In the genomic region with DNA sequence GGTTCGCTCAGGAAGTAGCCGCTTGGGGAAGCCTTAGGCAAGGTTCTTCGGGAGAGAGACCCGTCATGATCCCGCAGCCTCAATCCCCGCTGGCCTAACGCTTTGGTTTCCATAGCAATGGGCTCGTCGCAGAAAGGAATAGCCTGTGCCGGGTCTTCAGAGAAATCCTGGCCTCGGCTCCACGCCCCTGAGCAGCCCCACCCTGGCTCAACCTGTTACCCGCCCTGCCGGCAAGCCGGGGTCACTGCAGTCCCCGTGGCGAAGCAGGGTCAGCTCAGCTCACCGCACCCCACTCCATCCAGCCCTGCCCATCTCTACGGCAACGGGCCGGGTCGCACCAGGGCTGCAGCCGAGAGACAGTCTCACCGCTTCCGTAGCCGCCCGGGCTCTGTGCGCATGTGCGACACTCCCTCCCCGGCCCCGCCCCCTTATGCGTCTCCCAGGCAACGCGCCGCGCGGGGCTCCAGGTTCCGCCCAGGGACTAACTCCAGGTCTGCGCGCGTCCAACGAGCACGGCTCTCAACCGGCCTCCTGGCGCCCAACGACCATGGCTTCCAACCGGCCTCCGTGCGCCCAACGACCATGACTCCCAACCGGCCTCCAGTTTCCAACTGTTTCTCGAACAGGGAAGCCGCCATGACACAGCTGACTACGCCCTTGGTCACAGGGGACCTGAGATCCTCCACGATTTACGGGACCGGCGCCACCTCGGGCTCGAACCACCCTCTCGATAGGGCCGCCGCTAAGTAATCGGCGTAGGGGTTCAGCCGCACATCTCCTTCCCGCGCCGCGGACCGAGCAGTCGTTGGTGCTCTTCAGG, we compare ENCODE assay signal across 1 cellular context.
TF ChIP-seq lines count a peak whose summit lies in the region.

TSS of gene DUSP18 (minus strand) at position 390 of the 820 bp plus-strand sequence. CDS start 3,872 bp downstream, outside the sequence.

TF ChIP-seq in HepG2, 621 proteins besides CTCF, POLR2A, EP300 and RAD21 (continued from another document and continues in another):
- TF ChIP-seq BRF2 (CRISPR knock-in tag; IDR thresholded peaks at IDR 0.05) = no peak
- no peak for TF ChIP-seq CHD4 (IDR thresholded peaks at IDR 0.05; ENCODE audit: borderline replicate concordance, low read length)
- TF ChIP-seq ZMAT3 (CRISPR knock-in tag; conservative IDR thresholded peaks at IDR 0.05) = no peak; the same call in 1 of the 2 replicates
- TF ChIP-seq ZNF333 (CRISPR knock-in tag; IDR thresholded peaks at IDR 0.05; ENCODE audit: borderline replicate concordance) = no peak
- TF ChIP-seq ARNTL (CRISPR knock-in tag; IDR thresholded peaks at IDR 0.05) = no peak
- TF ChIP-seq TARDBP (CRISPR knock-in tag; IDR thresholded peaks at IDR 0.05) = no peak
- peak; percentile 17; the same call in 1 of the 2 replicates for TF ChIP-seq CSRNP1 (CRISPR knock-in tag; IDR thresholded peaks at IDR 0.05)
- no peak for TF ChIP-seq CBX2 (IDR thresholded peaks at IDR 0.05; ENCODE audit: low read depth, low read length)
- TF ChIP-seq CBX2 (CRISPR knock-in tag; IDR thresholded peaks at IDR 0.05; ENCODE audit: low read depth) = no peak
- TF ChIP-seq ZNF18 (CRISPR knock-in tag; IDR thresholded peaks at IDR 0.05; ENCODE audit: insufficient replicate concordance) = no peak
- peak; percentile 41; the same call in 1 of the 2 replicates for TF ChIP-seq ZFX (CRISPR knock-in tag; IDR thresholded peaks at IDR 0.05; ENCODE audit: low read depth)
- TF ChIP-seq NCOA1 (CRISPR knock-in tag; IDR thresholded peaks at IDR 0.05) = no peak
- no peak for TF ChIP-seq ZNF589 (CRISPR knock-in tag; conservative IDR thresholded peaks at IDR 0.05)
- TF ChIP-seq MTA3 (CRISPR knock-in tag; IDR thresholded peaks at IDR 0.05) = no peak
- no peak for TF ChIP-seq ZNF672 (CRISPR knock-in tag; IDR thresholded peaks at IDR 0.05)
- TF ChIP-seq PRDM10 (CRISPR knock-in tag; IDR thresholded peaks at IDR 0.05; ENCODE audit: low read depth) = no peak
- TF ChIP-seq AHR (CRISPR knock-in tag; IDR thresholded peaks at IDR 0.05) = no peak
- no peak for TF ChIP-seq ZBTB3 (CRISPR knock-in tag; IDR thresholded peaks at IDR 0.05; ENCODE audit: borderline replicate concordance, low read depth)
- TF ChIP-seq HES4 (CRISPR knock-in tag; IDR thresholded peaks at IDR 0.05; ENCODE audit: borderline replicate concordance) = no peak
- TF ChIP-seq, protein P1, sequence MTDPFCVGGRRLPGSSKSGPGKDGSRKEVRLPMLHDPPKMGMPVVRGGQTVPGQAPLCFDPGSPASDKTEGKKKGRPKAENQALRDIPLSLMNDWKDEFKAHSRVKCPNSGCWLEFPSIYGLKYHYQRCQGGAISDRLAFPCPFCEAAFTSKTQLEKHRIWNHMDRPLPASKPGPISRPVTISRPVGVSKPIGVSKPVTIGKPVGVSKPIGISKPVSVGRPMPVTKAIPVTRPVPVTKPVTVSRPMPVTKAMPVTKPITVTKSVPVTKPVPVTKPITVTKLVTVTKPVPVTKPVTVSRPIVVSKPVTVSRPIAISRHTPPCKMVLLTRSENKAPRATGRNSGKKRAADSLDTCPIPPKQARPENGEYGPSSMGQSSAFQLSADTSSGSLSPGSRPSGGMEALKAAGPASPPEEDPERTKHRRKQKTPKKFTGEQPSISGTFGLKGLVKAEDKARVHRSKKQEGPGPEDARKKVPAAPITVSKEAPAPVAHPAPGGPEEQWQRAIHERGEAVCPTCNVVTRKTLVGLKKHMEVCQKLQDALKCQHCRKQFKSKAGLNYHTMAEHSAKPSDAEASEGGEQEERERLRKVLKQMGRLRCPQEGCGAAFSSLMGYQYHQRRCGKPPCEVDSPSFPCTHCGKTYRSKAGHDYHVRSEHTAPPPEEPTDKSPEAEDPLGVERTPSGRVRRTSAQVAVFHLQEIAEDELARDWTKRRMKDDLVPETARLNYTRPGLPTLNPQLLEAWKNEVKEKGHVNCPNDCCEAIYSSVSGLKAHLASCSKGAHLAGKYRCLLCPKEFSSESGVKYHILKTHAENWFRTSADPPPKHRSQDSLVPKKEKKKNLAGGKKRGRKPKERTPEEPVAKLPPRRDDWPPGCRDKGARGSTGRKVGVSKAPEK (CRISPR knock-in tag; IDR thresholded peaks at IDR 0.05; ENCODE audit: borderline replicate concordance) = no peak
- no peak for TF ChIP-seq KAT7 (CRISPR knock-in tag; IDR thresholded peaks at IDR 0.05; ENCODE audit: borderline replicate concordance)
- TF ChIP-seq, protein P2, sequence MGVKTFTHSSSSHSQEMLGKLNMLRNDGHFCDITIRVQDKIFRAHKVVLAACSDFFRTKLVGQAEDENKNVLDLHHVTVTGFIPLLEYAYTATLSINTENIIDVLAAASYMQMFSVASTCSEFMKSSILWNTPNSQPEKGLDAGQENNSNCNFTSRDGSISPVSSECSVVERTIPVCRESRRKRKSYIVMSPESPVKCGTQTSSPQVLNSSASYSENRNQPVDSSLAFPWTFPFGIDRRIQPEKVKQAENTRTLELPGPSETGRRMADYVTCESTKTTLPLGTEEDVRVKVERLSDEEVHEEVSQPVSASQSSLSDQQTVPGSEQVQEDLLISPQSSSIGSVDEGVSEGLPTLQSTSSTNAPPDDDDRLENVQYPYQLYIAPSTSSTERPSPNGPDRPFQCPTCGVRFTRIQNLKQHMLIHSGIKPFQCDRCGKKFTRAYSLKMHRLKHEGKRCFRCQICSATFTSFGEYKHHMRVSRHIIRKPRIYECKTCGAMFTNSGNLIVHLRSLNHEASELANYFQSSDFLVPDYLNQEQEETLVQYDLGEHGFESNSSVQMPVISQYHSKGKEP (CRISPR knock-in tag; IDR thresholded peaks at IDR 0.05) = no peak
- TF ChIP-seq KLF11 (CRISPR knock-in tag; IDR thresholded peaks at IDR 0.05) = no peak
- TF ChIP-seq MAF1 (CRISPR knock-in tag; IDR thresholded peaks at IDR 0.05; ENCODE audit: borderline replicate concordance) = no peak
- TF ChIP-seq, protein P3, sequence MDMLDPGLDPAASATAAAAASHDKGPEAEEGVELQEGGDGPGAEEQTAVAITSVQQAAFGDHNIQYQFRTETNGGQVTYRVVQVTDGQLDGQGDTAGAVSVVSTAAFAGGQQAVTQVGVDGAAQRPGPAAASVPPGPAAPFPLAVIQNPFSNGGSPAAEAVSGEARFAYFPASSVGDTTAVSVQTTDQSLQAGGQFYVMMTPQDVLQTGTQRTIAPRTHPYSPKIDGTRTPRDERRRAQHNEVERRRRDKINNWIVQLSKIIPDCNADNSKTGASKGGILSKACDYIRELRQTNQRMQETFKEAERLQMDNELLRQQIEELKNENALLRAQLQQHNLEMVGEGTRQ (IDR thresholded peaks at IDR 0.05; ENCODE audit: low read depth, low read length) = no peak
- TF ChIP-seq, protein P3 (CRISPR knock-in tag; IDR thresholded peaks at IDR 0.05; ENCODE audit: borderline replicate concordance) = no peak
- no peak for TF ChIP-seq ZNF468 (CRISPR knock-in tag; IDR thresholded peaks at IDR 0.05)
- TF ChIP-seq POLR2AphosphoS5 (IDR thresholded peaks at IDR 0.05; ENCODE audit: low read depth, low read length) = no peak
- TF ChIP-seq SAP130 (CRISPR knock-in tag; IDR thresholded peaks at IDR 0.05; ENCODE audit: low read depth) = peak; percentile 92
- no peak for TF ChIP-seq ZKSCAN1 (IDR thresholded peaks at IDR 0.05; ENCODE audit: low read length)
- no peak for TF ChIP-seq AGO1 (IDR thresholded peaks at IDR 0.05; ENCODE audit: low read depth, low read length, poor library complexity, severe bottlenecking)
- TF ChIP-seq ZNF180 (CRISPR knock-in tag; IDR thresholded peaks at IDR 0.05; ENCODE audit: borderline replicate concordance, low read depth) = no peak
- no peak for TF ChIP-seq SP5 (CRISPR knock-in tag; IDR thresholded peaks at IDR 0.05; ENCODE audit: borderline replicate concordance, low read depth)
- peak; percentile 43 for TF ChIP-seq RBM39 (IDR thresholded peaks at IDR 0.05; ENCODE audit: low read depth, low read length, poor library complexity, severe bottlenecking)
- TF ChIP-seq, protein P4, sequence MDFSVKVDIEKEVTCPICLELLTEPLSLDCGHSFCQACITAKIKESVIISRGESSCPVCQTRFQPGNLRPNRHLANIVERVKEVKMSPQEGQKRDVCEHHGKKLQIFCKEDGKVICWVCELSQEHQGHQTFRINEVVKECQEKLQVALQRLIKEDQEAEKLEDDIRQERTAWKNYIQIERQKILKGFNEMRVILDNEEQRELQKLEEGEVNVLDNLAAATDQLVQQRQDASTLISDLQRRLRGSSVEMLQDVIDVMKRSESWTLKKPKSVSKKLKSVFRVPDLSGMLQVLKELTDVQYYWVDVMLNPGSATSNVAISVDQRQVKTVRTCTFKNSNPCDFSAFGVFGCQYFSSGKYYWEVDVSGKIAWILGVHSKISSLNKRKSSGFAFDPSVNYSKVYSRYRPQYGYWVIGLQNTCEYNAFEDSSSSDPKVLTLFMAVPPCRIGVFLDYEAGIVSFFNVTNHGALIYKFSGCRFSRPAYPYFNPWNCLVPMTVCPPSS (IDR thresholded peaks at IDR 0.05) = no peak
- no peak for TF ChIP-seq ZNF136 (CRISPR knock-in tag; IDR thresholded peaks at IDR 0.05; ENCODE audit: low read depth)
- no peak for TF ChIP-seq IKZF4 (CRISPR knock-in tag; IDR thresholded peaks at IDR 0.05; ENCODE audit: borderline replicate concordance, low read depth, not compliant biosample characterization)
- TF ChIP-seq ZMYM2 (CRISPR knock-in tag; IDR thresholded peaks at IDR 0.05) = no peak
- TF ChIP-seq CHCHD3 (CRISPR knock-in tag; IDR thresholded peaks at IDR 0.05) = no peak
- TF ChIP-seq, protein P5, sequence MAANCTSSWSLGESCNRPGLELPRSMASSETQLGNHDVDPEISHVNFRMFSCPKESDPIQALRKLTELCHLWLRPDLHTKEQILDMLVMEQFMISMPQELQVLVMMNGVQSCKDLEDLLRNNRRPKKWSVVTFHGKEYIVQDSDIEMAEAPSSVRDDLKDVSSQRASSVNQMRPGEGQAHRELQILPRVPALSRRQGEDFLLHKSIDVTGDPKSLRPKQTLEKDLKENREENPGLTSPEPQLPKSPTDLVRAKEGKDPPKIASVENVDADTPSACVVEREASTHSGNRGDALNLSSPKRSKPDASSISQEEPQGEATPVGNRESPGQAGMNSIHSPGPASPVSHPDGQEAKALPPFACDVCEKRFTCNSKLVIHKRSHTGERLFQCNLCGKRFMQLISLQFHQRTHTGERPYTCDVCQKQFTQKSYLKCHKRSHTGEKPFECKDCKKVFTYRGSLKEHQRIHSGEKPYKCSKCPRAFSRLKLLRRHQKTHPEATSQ (CRISPR knock-in tag; IDR thresholded peaks at IDR 0.05; ENCODE audit: borderline replicate concordance) = no peak
- peak; percentile 69 for TF ChIP-seq ELF1 (CRISPR knock-in tag; IDR thresholded peaks at IDR 0.05)
- no peak for TF ChIP-seq ZNF260 (CRISPR knock-in tag; IDR thresholded peaks at IDR 0.05; ENCODE audit: borderline replicate concordance, low read depth)
- no peak for TF ChIP-seq ZNF230 (CRISPR knock-in tag; IDR thresholded peaks at IDR 0.05)
